ENCODE assay signal across 8 cellular contexts in the genomic region with DNA sequence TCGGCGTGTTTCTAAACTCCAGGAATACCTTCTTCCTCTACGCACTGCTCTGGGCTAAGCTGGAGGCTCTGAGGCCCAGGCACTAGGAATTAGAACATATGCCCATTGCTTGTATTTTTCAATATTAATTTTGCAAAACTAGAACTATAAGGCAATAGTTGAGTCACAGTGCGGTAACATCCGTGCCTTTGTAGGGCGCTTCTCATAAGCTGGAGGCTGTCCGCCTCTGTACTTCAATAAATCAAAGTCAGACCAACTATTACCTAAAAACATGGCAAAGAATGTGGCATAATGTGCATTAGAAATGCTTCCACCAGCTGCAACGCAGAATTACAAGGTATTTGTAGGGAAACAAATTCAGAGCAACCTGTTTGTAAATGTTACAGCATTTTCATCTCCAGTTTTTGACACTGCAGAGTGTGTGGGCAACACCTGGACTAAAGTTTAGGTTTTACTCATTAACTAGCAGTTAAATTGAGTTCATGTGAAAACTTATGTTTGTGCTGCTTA. TPM values are rescaled to one million over a fixed set of nuclear protein-coding genes. Genes with fewer than 3 reads are reported as not detected.
A peak's percentile ranks its signal among the peaks of the same experiment; 100 is the strongest.
DNase-seq lines count a peak whose midpoint lies in the region; ATAC-seq, FAIRE-seq and TF ChIP-seq lines count a peak whose summit lies in the region.

No MANE protein-coding gene starts in this region.

- POLR2A ChIA-PET in A673 (lab: Charles Lee; ENCODE audit: low non-redundant PET): interaction anchor here (0.6 kb wide), 1 partner anchor 574 kb away, joined by 3 read pairs; no protein-coding TSS in a partner anchor

- TF ChIP-seq CTCF in A673 (conservative IDR thresholded peaks at IDR 0.05; ENCODE audit: low read depth, low read length) (no peak), GM20000 (IDR thresholded peaks at IDR 0.05; ENCODE audit: extremely low read depth, missing control alignments) (no peak)

- peaks cover 25 to 34% (median 27%) of the 10 kb centered on the region in 3 donors for H3K4me1 Mint-ChIP-seq in IgD-negative memory B cell
- peaks cover 34% of the 10 kb centered on the region for H3K4me1 Mint-ChIP-seq in central memory CD8-positive, alpha-beta T cell

- H3K9ac ChIP-seq in muscle layer of colon (ENCODE audit: low read length): peak overlapping the region; percentile 37

- no peak for ATAC-seq in central memory CD8-positive, alpha-beta T cell (replicated peaks; ENCODE audit: extremely low read depth, poor library complexity, severe bottlenecking)

- H3K4me3 Mint-ChIP-seq in IgD-negative memory B cell: peak overlapping the region; percentile 96 to 100 (median 99)
- peak overlapping the region; percentile 98 for H3K4me3 Mint-ChIP-seq in central memory CD8-positive, alpha-beta T cell

- intact Hi-C loops in A673 (cut with micrococcal nuclease; ENCODE audit: unreplicated experiment): no loop called here

- CTCF ChIA-PET in A673 (lab: Charles Lee): no interaction called here

- peaks cover 4% of the 10 kb centered on the region for H3K27me3 Mint-ChIP-seq in IgD-negative memory B cell
- peaks cover 26% of the 10 kb centered on the region for H3K27me3 Mint-ChIP-seq in central memory CD8-positive, alpha-beta T cell

- H3K27ac ChIP-seq in A673 (ENCODE audit: low read depth, low read length, poor library complexity, severe bottlenecking) (peak overlapping the region; percentile 16), muscle layer of colon (ENCODE audit: low read depth, low read length) (peak overlapping the region; percentile 89)

- H3K4me1 ChIP-seq in A673 (ENCODE audit: insufficient read depth, low read length, poor library complexity, severe bottlenecking) (peaks cover 11% of the 10 kb centered on the region), muscle layer of colon (ENCODE audit: insufficient read depth, low read length) (peaks cover 16% of the 10 kb centered on the region)

- no peak for FAIRE-seq in HTR-8/SVneo (lab: Jason Lieb, UNC)

- no peaks in the 10 kb centered on the region for H3K9me3 ChIP-seq in A673 (ENCODE audit: low read depth, low read length, poor library complexity, severe bottlenecking)
- H3K9me3 ChIP-seq in muscle layer of colon (ENCODE audit: low read length): no peaks in the 10 kb centered on the region

- DNase-seq in A673 (ENCODE audit: low spot score): no peak
- DNase-seq in central memory CD8-positive, alpha-beta T cell (ENCODE audit: low spot score in 2 of 2): no peak
- no peak for DNase-seq in amygdala (lab: John Stamatoyannopoulos, UW)
- DNase-seq in HTR-8/SVneo (ENCODE audit: insufficient read length, low spot score): no peak
- DNase-seq in GM20000 (ENCODE audit: low spot score): no peak
- no peak for DNase-seq in D341Med (ENCODE audit: low spot score)

- H3K27me3 ChIP-seq in A673 (replicated peaks; ENCODE audit: insufficient read depth, low read depth, low read length, poor library complexity): peaks cover 32% of the 10 kb centered on the region
- H3K27me3 ChIP-seq in muscle layer of colon (ENCODE audit: control insufficient read depth in 1 of 2, insufficient read depth in 2 of 2, low read length in 2 of 2): no peaks in the 10 kb centered on the region

- no peaks in the 10 kb centered on the region for H3K9me3 Mint-ChIP-seq in IgD-negative memory B cell
- H3K9me3 Mint-ChIP-seq in central memory CD8-positive, alpha-beta T cell: peaks cover 5% of the 10 kb centered on the region

- no peaks in the 10 kb centered on the region for H3K36me3 ChIP-seq in A673 (ENCODE audit: insufficient read depth, low read length, poor library complexity, severe bottlenecking)
- no peaks in the 10 kb centered on the region for H3K36me3 ChIP-seq in muscle layer of colon (ENCODE audit: insufficient read depth, low read length)

- no TSS peak for BruUV-seq in A673 (replicated peaks; lab: Mats Ljungman, UMichigan)

- peak overlapping the region; percentile 94 to 98 (median 96) for H3K27ac Mint-ChIP-seq in IgD-negative memory B cell
- H3K27ac Mint-ChIP-seq in central memory CD8-positive, alpha-beta T cell (ENCODE audit: low read depth): peak overlapping the region; percentile 96

- peak overlapping the region; percentile 91 for H3K4me3 ChIP-seq in A673 (ENCODE audit: low read depth, low read length, poor library complexity, severe bottlenecking)
- peak overlapping the region; percentile 98 to 99 for H3K4me3 ChIP-seq in muscle layer of colon (ENCODE audit: low read depth in 1 of 2, low read length in 2 of 2)

- peaks cover 5% of the 10 kb centered on the region for H3K36me3 Mint-ChIP-seq in IgD-negative memory B cell
- peaks cover 8% of the 10 kb centered on the region for H3K36me3 Mint-ChIP-seq in central memory CD8-positive, alpha-beta T cell (ENCODE audit: insufficient read depth)

RNA-seq across cellular contexts. Expression of gene MINDY3, which starts 0.4 kb away (rescaled TPM):
- total RNA-seq in A673 (2021): 14.6 and 15.1 TPM in 2 replicates
- polyA plus RNA-seq in IgD-negative memory B cell: 4.5 TPM
